9 cellular contexts compared by ENCODE assay signal in the genomic region with DNA sequence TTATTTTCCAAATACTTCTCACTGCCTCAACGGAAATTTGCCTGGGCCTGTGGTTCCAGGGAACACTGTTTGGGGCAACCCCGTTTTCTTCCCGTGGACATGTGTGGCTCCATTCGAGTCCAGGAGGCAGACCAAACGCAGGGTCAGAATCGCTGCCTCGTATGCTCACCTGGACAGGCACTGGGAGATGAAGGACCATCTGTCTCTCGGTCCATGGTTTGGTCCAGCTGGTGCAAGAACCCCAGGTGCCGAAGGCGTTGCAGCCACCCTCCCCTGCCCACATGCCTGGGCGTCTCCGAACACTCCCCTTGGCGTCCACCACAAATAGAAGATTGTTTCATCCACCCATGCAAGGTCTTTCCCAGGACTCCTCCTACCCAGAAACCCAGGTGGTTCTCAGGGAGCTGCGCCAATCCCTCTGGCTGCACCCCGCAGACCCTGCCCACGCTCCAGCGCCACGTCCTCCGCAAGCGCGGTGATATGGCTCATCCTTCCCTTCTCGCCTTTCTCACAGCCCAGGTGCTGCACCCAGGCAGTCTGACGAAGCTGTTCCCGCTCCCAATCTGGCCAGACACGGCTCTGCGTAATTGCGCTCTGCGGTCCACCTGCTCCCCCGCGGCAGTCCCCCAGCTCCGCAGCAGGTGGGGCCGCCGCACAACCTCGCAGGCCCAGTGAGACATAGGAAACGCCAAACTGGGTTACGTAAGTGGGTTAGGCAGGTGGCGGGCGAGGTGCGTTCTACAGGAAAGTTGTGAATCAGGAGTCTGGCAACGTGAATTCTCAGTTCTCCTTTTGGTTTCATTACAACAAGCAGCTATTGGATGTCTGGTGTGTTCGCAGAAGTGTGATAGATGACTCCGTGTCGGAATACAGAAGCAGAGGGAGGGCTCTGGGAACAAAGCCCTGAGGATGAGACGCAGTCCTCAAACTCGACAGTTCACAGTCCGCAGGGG.
A peak's percentile ranks its signal among the peaks of the same experiment; 100 is the strongest.
DNase-seq lines count a peak whose midpoint lies in the region; ATAC-seq, FAIRE-seq and TF ChIP-seq lines count a peak whose summit lies in the region.
"Had no signal": no experiment of that assay in that cellular context is flagged by ENCODE, and none has a peak within 500 bp of the region (broad histone marks: within the 10 kb centered on the region; RNA-seq: fewer than 3 reads in every experiment).

No MANE protein-coding gene starts in this region.

- no peak overlapping the region for H3K27ac ChIP-seq in ACC112 (ENCODE audit: low read depth, low read length)

- H3K27me3 ChIP-seq in ACC112 (ENCODE audit: insufficient read depth, low read length): peaks cover 44% of the 10 kb centered on the region
- no peaks in the 10 kb centered on the region for H3K27me3 ChIP-seq in bronchial epithelial cell (ENCODE audit: control insufficient read depth, insufficient read depth, low read length)
- no peaks in the 10 kb centered on the region for H3K27me3 ChIP-seq in kidney epithelial cell (ENCODE audit: control insufficient read depth, insufficient read depth, low read length)

- H3K36me3 ChIP-seq in ACC112 (ENCODE audit: insufficient read depth, low read length) (no peaks in the 10 kb centered on the region), bronchial epithelial cell (ENCODE audit: control insufficient read depth, insufficient read depth, low read length) (no peaks in the 10 kb centered on the region), kidney epithelial cell (ENCODE audit: control insufficient read depth, insufficient read depth, low read length) (no peaks in the 10 kb centered on the region)

- TF ChIP-seq CTCF in bronchial epithelial cell (IDR thresholded peaks at IDR 0.05; ENCODE audit: insufficient read depth, low read length, severe bottlenecking): peak; percentile 74
- peak; percentile 67 for TF ChIP-seq CTCF in kidney epithelial cell (IDR thresholded peaks at IDR 0.05; ENCODE audit: insufficient read depth, low read length, poor library complexity, severe bottlenecking)

- H3K79me2 ChIP-seq in ACC112 (ENCODE audit: control insufficient read depth, insufficient read depth, low read length, unreplicated experiment): no peaks in the 10 kb centered on the region

- FAIRE-seq in bronchial epithelial cell (lab: Jason Lieb, UNC): peak; percentile 58
- FAIRE-seq: islet of Langerhans had no signal

- DNase-seq in NCI-H524 treated with DMSO at 0.1 percent for 48 hours (lab: John Stamatoyannopoulos, UW): peak; percentile 44
- peak; percentile 97 for DNase-seq in bronchial epithelial cell (ENCODE audit: low read depth)
- DNase-seq in kidney epithelial cell (ENCODE audit: low read depth): peak; percentile 77
- DNase-seq in stimulated activated CD4-positive, alpha-beta T cell treated with anti-CD3 and anti-CD28 coated beads, Interleukin-1b, Interleukin-23, amount 100 ng/mL, for 48 hours: peak; percentile 59
- DNase-seq in T1000 (lab: John Stamatoyannopoulos, UW): no peak

- ATAC-seq in GM18870 (IDR thresholded peaks at IDR 0.05; ENCODE audit: unreplicated experiment) (peak; percentile 76), HG03135 (IDR thresholded peaks at IDR 0.05; ENCODE audit: unreplicated experiment) (peak; percentile 87)

- H3K4me3 ChIP-seq in ACC112 (ENCODE audit: low read depth, low read length) (peak overlapping the region; percentile 72), bronchial epithelial cell (ENCODE audit: low read depth, low read length) (peak overlapping the region; percentile 27), kidney epithelial cell (ENCODE audit: low read depth, low read length) (peak overlapping the region; percentile 34)

- peak overlapping the region; percentile 39 for H2AFZ ChIP-seq in ACC112 (ENCODE audit: low read length, unreplicated experiment)

- peaks cover 12% of the 10 kb centered on the region for H3K4me1 ChIP-seq in ACC112 (ENCODE audit: control insufficient read depth, insufficient read depth, low read length, unreplicated experiment)
